20 cellular contexts compared by ENCODE assay signal in genomic region chr1:99566290-99567021, GRCh38.
DNase-seq lines count a peak whose midpoint lies in the region; ATAC-seq, FAIRE-seq and TF ChIP-seq lines count a peak whose summit lies in the region.
"Had no signal": no experiment of that assay in that cellular context is flagged by ENCODE, and none has a peak within 500 bp of the region (broad histone marks: within the 10 kb centered on the region; RNA-seq: fewer than 3 reads in every experiment).

No MANE protein-coding gene starts in this region.

- no peaks in the 10 kb centered on the region for H3K4me1 Mint-ChIP-seq in WTC11
- H3K4me1 Mint-ChIP-seq: CD8-positive, alpha-beta memory T cell had no signal

- no peak overlapping the region for H3K4me3 Mint-ChIP-seq in WTC11
- H3K4me3 Mint-ChIP-seq: CD8-positive, alpha-beta memory T cell had no signal

- H3K4me3 ChIP-seq in hepatocyte = no peak overlapping the region
- H3K4me3 ChIP-seq in small intestine (ENCODE audit: low read depth in 1 of 2, low read length in 2 of 2) = no peak overlapping the region
- H3K4me3 ChIP-seq in brain microvascular endothelial cell (ENCODE audit: low read depth, low read length) = no peak overlapping the region
- H3K4me3 ChIP-seq: MG63, SJSA1 had no signal

- TF ChIP-seq CTCF in WTC11 (IDR thresholded peaks at IDR 0.05) (no peak), hepatocyte (IDR thresholded peaks at IDR 0.05; ENCODE audit: poor library complexity) (no peak), brain microvascular endothelial cell (IDR thresholded peaks at IDR 0.05; ENCODE audit: low read depth, low read length, missing control alignments) (no peak)

- peaks cover 8% of the 10 kb centered on the region for H3K9me3 Mint-ChIP-seq in WTC11

- in situ Hi-C loops in brain microvascular endothelial cell (cut with HindIII; ENCODE audit: low pct_ligation_motif_present, low sequenced_read_pairs) = no loop called here

- H3K27ac Mint-ChIP-seq in WTC11 = no peak overlapping the region
- H3K27ac Mint-ChIP-seq: CD8-positive, alpha-beta memory T cell had no signal

- no peaks in the 10 kb centered on the region for H3K9me2 ChIP-seq in hepatocyte (replicated peaks; ENCODE audit: insufficient read depth)

- H3K36me3 Mint-ChIP-seq in WTC11 = no peaks in the 10 kb centered on the region
- H3K36me3 Mint-ChIP-seq: CD8-positive, alpha-beta memory T cell had no signal

- peak overlapping the region; percentile 36 for H3K27ac ChIP-seq in hepatocyte
- no peak overlapping the region for H3K27ac ChIP-seq in small intestine (ENCODE audit: low read depth in 1 of 2, low read length in 1 of 2)
- no peak overlapping the region for H3K27ac ChIP-seq in brain microvascular endothelial cell
- H3K27ac ChIP-seq: SJSA1 had no signal

- H2AFZ ChIP-seq in hepatocyte = no peak overlapping the region

- CTCF ChIA-PET in WTC11 (lab: Charles Lee) = no interaction called here

- H3K27me3 Mint-ChIP-seq in WTC11 (ENCODE audit: low read depth) = no peaks in the 10 kb centered on the region

- H4K20me1 ChIP-seq in hepatocyte (ENCODE audit: insufficient read depth, poor library complexity, severe bottlenecking) = no peaks in the 10 kb centered on the region

- ATAC-seq in WTC11 = no peak
- ATAC-seq in HG02870 (IDR thresholded peaks at IDR 0.05; ENCODE audit: unreplicated experiment) = no peak

- POLR2A ChIA-PET in WTC11 (lab: Charles Lee) = no interaction called here

- WGBS in hepatocyte (ENCODE audit: low lambda C conversion rate, missing lambda C conversion rate) = 78% methylated on average over 4 of the region's 4 CpGs
- WGBS in small intestine, 3 donors = 48 to 64% (median 53%) methylated on average over 4 of the region's 4 CpGs

- DNase-seq in HuH-7 (ENCODE audit: low spot score) (peak; percentile 10), WTC11 (ENCODE audit: low spot score) (no peak), hepatocyte (ENCODE audit: low spot score) (peak; percentile 8), small intestine (peak; percentile 27), brain microvascular endothelial cell (no peak)
- DNase-seq in activated CD4-positive, CD25-positive, alpha-beta regulatory T cell (lab: John Stamatoyannopoulos, UW) = no peak
- DNase-seq: ACHN; C1 segment of cervical spinal cord; CD8-positive, alpha-beta memory T cell; Karpas-422; MG63; NCI-H1048; NCI-H1436; NCI-H1930; NCI-H510A; NCI-H774 had no signal

- H3K4me2 ChIP-seq in hepatocyte = peak overlapping the region; percentile 9

- FAIRE-seq in small intestine (lab: Jason Lieb, UNC) = no peak
- FAIRE-seq: GM12892, GM18507 had no signal

- H3K4me1 ChIP-seq in hepatocyte (ENCODE audit: insufficient read depth) = no peaks in the 10 kb centered on the region
- H3K4me1 ChIP-seq in small intestine (ENCODE audit: control insufficient read depth in 2 of 2, insufficient read depth in 1 of 2, low read depth in 1 of 2, low read length in 1 of 2) = no peaks in the 10 kb centered on the region
- H3K4me1 ChIP-seq: SJSA1 had no signal

- H3K9me3 ChIP-seq in hepatocyte (ENCODE audit: low read depth) (no peaks in the 10 kb centered on the region), small intestine (ENCODE audit: control insufficient read depth, low read depth) (no peaks in the 10 kb centered on the region)
- H3K9me3 ChIP-seq: MG63, SJSA1 had no signal

- H3K27me3 ChIP-seq in hepatocyte (no peaks in the 10 kb centered on the region), small intestine (ENCODE audit: control insufficient read depth in 2 of 2, insufficient read depth in 2 of 2, low read length in 2 of 2) (no peaks in the 10 kb centered on the region), brain microvascular endothelial cell (replicated peaks) (no peaks in the 10 kb centered on the region)
- H3K27me3 ChIP-seq: MG63, SJSA1 had no signal

- H3K79me2 ChIP-seq in hepatocyte = no peaks in the 10 kb centered on the region

- H3K36me3 ChIP-seq in hepatocyte (replicated peaks; ENCODE audit: insufficient read depth, low read depth) = no peaks in the 10 kb centered on the region
- no peaks in the 10 kb centered on the region for H3K36me3 ChIP-seq in small intestine (ENCODE audit: control insufficient read depth in 2 of 2, insufficient read depth in 2 of 2, low read length in 2 of 2)
- no peaks in the 10 kb centered on the region for H3K36me3 ChIP-seq in brain microvascular endothelial cell (replicated peaks)
- H3K36me3 ChIP-seq: MG63, SJSA1 had no signal

TF ChIP-seq in WTC11, 78 proteins besides CTCF, POLR2A, EP300 and RAD21:
- 0 out of 2 replicates have a peak, but pooled peaks have one; percentile 21 for TF ChIP-seq GABPB1 (CRISPR knock-in tag; IDR thresholded peaks at IDR 0.05)
- TF ChIP-seq ZNF317 (CRISPR knock-in tag; IDR thresholded peaks at IDR 0.05; ENCODE audit: borderline replicate concordance, low read depth) = no peak

Comparison
In these comparisons a context has a peak if more than half of its experiments do, and no peak if none do; other contexts are left out.
1. DNase-seq: peak in HuH-7 (single experiment), hepatocyte (single experiment) and small intestine (single experiment); none in WTC11 (single experiment), brain microvascular endothelial cell (single experiment) and activated CD4-positive, CD25-positive, alpha-beta regulatory T cell (0 of 4).